ENCODE assay signal across 22 cellular contexts in the genomic region with DNA sequence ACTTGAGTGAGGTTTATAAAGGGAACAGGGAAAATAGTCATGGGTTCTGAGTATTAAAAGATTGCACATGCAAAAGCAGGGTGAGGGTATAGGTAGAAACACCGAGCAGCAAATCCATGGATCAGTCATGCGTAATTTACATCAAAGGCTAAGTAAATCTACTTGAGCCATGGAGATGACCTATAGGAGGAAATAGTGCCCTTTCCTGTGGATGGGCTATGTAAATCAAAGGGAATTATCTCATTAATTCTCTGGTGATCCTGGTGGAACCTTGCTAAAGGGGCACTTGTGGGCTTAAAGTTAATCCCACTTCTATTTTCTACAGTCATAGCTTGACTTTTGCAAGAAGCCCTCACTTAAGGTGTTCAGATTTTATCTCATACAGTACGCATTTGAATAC. TPM values are rescaled to one million over a fixed set of nuclear protein-coding genes. Genes with fewer than 3 reads are reported as not detected.
A peak's percentile ranks its signal among the peaks of the same experiment; 100 is the strongest.
DNase-seq lines count a peak whose midpoint lies in the region; ATAC-seq, FAIRE-seq and TF ChIP-seq lines count a peak whose summit lies in the region.
"Had no signal": no experiment of that assay in that cellular context is flagged by ENCODE, and none has a peak within 500 bp of the region (broad histone marks: within the 10 kb centered on the region; RNA-seq: fewer than 3 reads in every experiment).

No MANE protein-coding gene starts in this region.

- FAIRE-seq in D721Med (lab: Jason Lieb, UNC), result peak; percentile 94
- FAIRE-seq: GM12878, H54, RCC 7860 had no signal

- WGBS in GM23248 (ENCODE audit: low coverage in 1 of 2, low lambda C conversion rate in 2 of 2, missing lambda C conversion rate in 2 of 2), 2 experiments, result 18 to 24% methylated on average over 3 of the region's 3 CpGs

- H4K20me1 ChIP-seq in neural progenitor cell (ENCODE audit: low read depth), result no peaks in the 10 kb centered on the region
- no peaks in the 10 kb centered on the region for H4K20me1 ChIP-seq in GM23248 (ENCODE audit: insufficient read depth)

- H3K27ac ChIP-seq in neural progenitor cell (no peak overlapping the region), GM23248 (no peak overlapping the region)

- H2AFZ ChIP-seq in neural progenitor cell (replicated peaks), result no peak overlapping the region
- no peak overlapping the region for H2AFZ ChIP-seq in GM23248

- DNase-seq in D721Med (ENCODE audit: insufficient read length, low spot score), result peak; percentile 39
- DNase-seq in NCI-H524 treated with DMSO at 0.1 percent for 48 hours (lab: John Stamatoyannopoulos, UW), result peak; percentile 68
- peak; percentile 20 for DNase-seq in SW480 (ENCODE audit: low spot score)
- DNase-seq in neural progenitor cell (ENCODE audit: low spot score), result no peak
- no peak for DNase-seq in DMS114 treated with DMSO at 0.1 percent for 48 hours (lab: John Stamatoyannopoulos, UW; ENCODE audit: unreplicated experiment)
- DNase-seq in GM23248, result no peak
- DNase-seq: C1 segment of cervical spinal cord; Calu3; CD8-positive, alpha-beta memory T cell; DND-41; Karpas-422; NCI-H1694; NCI-H2081; NCI-H2171; NCI-H345; OCI-M1; T-helper 2 cell had no signal

- no peaks in the 10 kb centered on the region for H3K9me3 ChIP-seq in neural progenitor cell (ENCODE audit: low read depth)
- H3K9me3 ChIP-seq in GM23248 (ENCODE audit: low read depth), result no peaks in the 10 kb centered on the region

- H3K27ac Mint-ChIP-seq in neural progenitor cell, result peak overlapping the region; percentile 7

- H3F3A ChIP-seq in neural progenitor cell (ENCODE audit: low read depth) (peaks cover 7% of the 10 kb centered on the region), GM23248 (ENCODE audit: insufficient read depth) (no peaks in the 10 kb centered on the region)

- no peak for TF ChIP-seq CTCF in D721Med (IDR thresholded peaks at IDR 0.05; ENCODE audit: insufficient read depth, missing control alignments)
- TF ChIP-seq CTCF in neural progenitor cell (IDR thresholded peaks at IDR 0.05), result no peak

- H3K4me3 ChIP-seq in neural progenitor cell (no peak overlapping the region), GM23248 (no peak overlapping the region)
- H3K4me3 ChIP-seq: GM12878 had no signal

- H3K4me1 Mint-ChIP-seq in neural progenitor cell, result peaks cover 59% of the 10 kb centered on the region

- no peaks in the 10 kb centered on the region for H3K36me3 Mint-ChIP-seq in neural progenitor cell

- H3K4me1 ChIP-seq in neural progenitor cell (peaks cover 15% of the 10 kb centered on the region), GM23248 (ENCODE audit: insufficient read depth) (no peaks in the 10 kb centered on the region)

- no peaks in the 10 kb centered on the region for H3K36me3 ChIP-seq in neural progenitor cell
- H3K36me3 ChIP-seq in GM23248 (ENCODE audit: low read depth), result no peaks in the 10 kb centered on the region

- no peak for ATAC-seq in GM21619 (IDR thresholded peaks at IDR 0.05; ENCODE audit: unreplicated experiment)
- ATAC-seq: GM12878, Right ventricle myocardium inferior had no signal

- H3K27me3 Mint-ChIP-seq in neural progenitor cell (ENCODE audit: insufficient read depth, low read depth), result peaks cover 2% of the 10 kb centered on the region
- H3K27me3 Mint-ChIP-seq: CD8-positive, alpha-beta memory T cell had no signal

- in situ Hi-C loops in GM23248 (cut with MboI), result no loop called here

- no peaks in the 10 kb centered on the region for H3K9me3 Mint-ChIP-seq in neural progenitor cell
- H3K9me3 Mint-ChIP-seq: CD8-positive, alpha-beta memory T cell had no signal

- H3K9ac ChIP-seq in neural progenitor cell (no peak overlapping the region), GM23248 (no peak overlapping the region)

- no peaks in the 10 kb centered on the region for H3K27me3 ChIP-seq in neural progenitor cell
- 0 out of 2 replicates have a peak, but pooled peaks cover 15% of the 10 kb centered on the region for H3K27me3 ChIP-seq in GM23248 (replicated peaks; ENCODE audit: insufficient read depth)

- no peaks in the 10 kb centered on the region for H3K79me2 ChIP-seq in neural progenitor cell (ENCODE audit: low read depth)
- no peaks in the 10 kb centered on the region for H3K79me2 ChIP-seq in GM23248 (ENCODE audit: insufficient read depth)

- no peaks in the 10 kb centered on the region for H3K9me2 ChIP-seq in GM23248 (ENCODE audit: insufficient read depth)

- H3K4me2 ChIP-seq in neural progenitor cell (no peak overlapping the region), GM23248 (ENCODE audit: unreplicated experiment) (no peak overlapping the region)

- H3K4me3 Mint-ChIP-seq in neural progenitor cell, result no peak overlapping the region
- H3K4me3 Mint-ChIP-seq: CD8-positive, alpha-beta memory T cell had no signal

RNA-seq across cellular contexts. Expression of gene BICDL1, which starts 54.4 kb away (rescaled TPM):
- total RNA-seq in neural progenitor cell (ENCODE audit: low replicate concordance), result 2.5 and 3.8 TPM in 2 replicates
- not detected in 2 replicates for total RNA-seq in GM23248 (2014; rRNA removed; shearing (Covaris generic))
- polyA plus RNA-seq in GM23248 (2016; fragmentation: Nextera tagmentation; extraction: Ambion mirVana), result not detected in 2 replicates

Comparison
In these comparisons a context has a peak if more than half of its experiments do, and no peak if none do; other contexts are left out.
1. DNase-seq: peak in D721Med (single experiment), NCI-H524 treated with DMSO at 0.1 percent for 48 hours (single experiment) and SW480 (single experiment); none in neural progenitor cell (single experiment), DMS114 treated with DMSO at 0.1 percent for 48 hours (single experiment) and GM23248 (single experiment).